1 cellular context compared by ENCODE assay signal in the genomic region with DNA sequence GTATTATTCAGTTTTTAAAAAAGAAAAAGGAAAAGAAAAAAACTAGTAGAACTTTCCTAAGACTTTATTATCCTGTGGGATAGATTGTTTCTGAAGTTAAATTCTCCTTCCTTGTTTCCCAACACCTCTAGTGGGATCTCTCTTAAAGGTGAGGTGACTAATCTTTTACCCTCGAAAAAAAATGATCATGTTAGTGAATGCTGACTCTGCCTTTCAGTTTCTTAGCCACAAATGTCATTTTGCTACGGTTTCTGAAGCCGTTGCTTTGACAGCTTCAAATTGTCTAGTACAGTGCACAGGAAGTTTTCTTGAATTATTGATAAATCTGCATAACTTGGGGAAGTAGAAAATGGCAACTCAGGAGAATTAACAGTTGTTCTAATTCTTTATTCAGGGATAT.
TF ChIP-seq lines count a peak whose summit lies in the region.

No MANE protein-coding gene starts in this region.

TF ChIP-seq in GM12878, 131 proteins besides CTCF, POLR2A, EP300 and RAD21:
- TF ChIP-seq, protein P1, sequence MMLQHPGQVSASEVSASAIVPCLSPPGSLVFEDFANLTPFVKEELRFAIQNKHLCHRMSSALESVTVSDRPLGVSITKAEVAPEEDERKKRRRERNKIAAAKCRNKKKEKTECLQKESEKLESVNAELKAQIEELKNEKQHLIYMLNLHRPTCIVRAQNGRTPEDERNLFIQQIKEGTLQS (IDR thresholded peaks at IDR 0.05; ENCODE audit: borderline replicate concordance, extremely low read depth, low read depth, low read length): no peak
- TF ChIP-seq SIN3A (IDR thresholded peaks at IDR 0.05; ENCODE audit: low read depth, low read length): no peak
